ENCODE assay signal across 2 cellular contexts in the genomic region with DNA sequence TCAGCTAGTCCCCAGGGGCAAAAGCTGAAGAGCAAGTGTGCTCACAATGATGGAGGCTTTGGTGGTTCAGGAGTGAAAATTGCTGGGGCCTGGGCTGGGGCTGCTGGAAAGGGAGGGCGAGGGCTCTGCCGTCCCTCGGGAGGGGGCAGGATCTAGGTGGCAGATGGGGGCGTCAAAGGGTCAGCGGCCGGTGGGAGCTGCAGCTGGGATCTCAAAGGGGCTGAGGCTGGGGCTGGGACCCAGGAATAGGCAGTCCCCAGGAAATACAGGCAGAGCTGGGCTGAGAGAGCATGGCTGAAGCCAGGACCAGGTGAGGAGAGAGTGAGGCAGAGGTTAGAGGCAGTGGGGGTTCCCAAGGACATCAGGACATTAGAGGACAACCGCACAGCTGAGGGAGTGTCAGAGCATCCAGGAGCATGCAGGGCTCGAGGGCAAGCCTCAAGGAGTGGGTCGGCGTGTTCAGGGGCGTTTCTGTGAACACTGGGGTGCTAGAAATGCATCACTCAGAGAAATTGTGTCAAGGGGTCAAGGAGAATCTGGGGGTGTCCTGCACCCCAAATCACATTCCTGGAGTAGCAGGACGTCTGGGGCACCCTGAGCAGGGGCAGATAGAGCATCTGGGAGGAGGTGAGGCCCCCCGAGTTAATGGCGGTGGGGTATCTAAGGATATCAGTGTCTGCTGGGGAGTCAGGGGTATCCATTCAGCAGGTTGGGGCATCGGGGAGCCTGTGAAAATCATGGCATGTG.
TF ChIP-seq lines count a peak whose summit lies in the region.

No MANE protein-coding gene starts in this region.

TF ChIP-seq in GM12878, 131 proteins besides CTCF, POLR2A, EP300 and RAD21:
- peak; percentile 44 for TF ChIP-seq MEF2B (IDR thresholded peaks at IDR 0.05; ENCODE audit: partially characterized antibody, poor library complexity, severe bottlenecking)
- TF ChIP-seq SP1 (IDR thresholded peaks at IDR 0.05; ENCODE audit: low read depth, low read length), result no peak
- no peak for TF ChIP-seq MTA2 (IDR thresholded peaks at IDR 0.05; ENCODE audit: low read depth)

TF ChIP-seq in liver, 16 proteins besides CTCF, POLR2A, EP300 and RAD21:
- TF ChIP-seq YY1 (IDR thresholded peaks at IDR 0.05) (no peak), FOXA2 (IDR thresholded peaks at IDR 0.05) (no peak), NR2F2 (IDR thresholded peaks at IDR 0.05) (no peak), GABPA (IDR thresholded peaks at IDR 0.05 in 1 of 2, conservative IDR thresholded peaks at IDR 0.05 in 1 of 2) (no peak)
- TF ChIP-seq, protein P1, sequence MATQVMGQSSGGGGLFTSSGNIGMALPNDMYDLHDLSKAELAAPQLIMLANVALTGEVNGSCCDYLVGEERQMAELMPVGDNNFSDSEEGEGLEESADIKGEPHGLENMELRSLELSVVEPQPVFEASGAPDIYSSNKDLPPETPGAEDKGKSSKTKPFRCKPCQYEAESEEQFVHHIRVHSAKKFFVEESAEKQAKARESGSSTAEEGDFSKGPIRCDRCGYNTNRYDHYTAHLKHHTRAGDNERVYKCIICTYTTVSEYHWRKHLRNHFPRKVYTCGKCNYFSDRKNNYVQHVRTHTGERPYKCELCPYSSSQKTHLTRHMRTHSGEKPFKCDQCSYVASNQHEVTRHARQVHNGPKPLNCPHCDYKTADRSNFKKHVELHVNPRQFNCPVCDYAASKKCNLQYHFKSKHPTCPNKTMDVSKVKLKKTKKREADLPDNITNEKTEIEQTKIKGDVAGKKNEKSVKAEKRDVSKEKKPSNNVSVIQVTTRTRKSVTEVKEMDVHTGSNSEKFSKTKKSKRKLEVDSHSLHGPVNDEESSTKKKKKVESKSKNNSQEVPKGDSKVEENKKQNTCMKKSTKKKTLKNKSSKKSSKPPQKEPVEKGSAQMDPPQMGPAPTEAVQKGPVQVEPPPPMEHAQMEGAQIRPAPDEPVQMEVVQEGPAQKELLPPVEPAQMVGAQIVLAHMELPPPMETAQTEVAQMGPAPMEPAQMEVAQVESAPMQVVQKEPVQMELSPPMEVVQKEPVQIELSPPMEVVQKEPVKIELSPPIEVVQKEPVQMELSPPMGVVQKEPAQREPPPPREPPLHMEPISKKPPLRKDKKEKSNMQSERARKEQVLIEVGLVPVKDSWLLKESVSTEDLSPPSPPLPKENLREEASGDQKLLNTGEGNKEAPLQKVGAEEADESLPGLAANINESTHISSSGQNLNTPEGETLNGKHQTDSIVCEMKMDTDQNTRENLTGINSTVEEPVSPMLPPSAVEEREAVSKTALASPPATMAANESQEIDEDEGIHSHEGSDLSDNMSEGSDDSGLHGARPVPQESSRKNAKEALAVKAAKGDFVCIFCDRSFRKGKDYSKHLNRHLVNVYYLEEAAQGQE (IDR thresholded peaks at IDR 0.05), result no peak
